In the genomic region with DNA sequence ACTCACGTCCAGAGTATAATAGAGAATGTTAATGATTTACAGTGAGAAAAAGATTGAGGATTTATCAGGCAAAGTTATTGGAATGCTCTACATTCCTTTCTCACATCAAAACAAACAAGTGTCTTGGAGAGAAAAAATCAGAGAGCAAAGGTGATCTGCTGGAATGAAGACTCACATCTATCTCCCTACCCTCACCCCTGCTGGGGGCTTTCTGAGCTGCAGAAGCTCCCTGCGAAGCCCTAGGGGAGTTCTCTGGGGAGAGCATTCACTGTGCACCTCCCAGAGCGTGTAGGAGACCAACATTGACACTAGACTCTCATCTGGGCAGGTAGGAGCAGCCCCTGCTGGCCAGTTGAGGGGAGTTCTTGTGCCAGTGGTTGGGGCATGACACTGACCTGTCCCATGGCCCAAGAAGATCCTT, we compare ENCODE assay signal across 11 cellular contexts.
DNase-seq lines count a peak whose midpoint lies in the region; ATAC-seq and TF ChIP-seq lines count a peak whose summit lies in the region.
"Had no signal": no experiment of that assay in that cellular context is flagged by ENCODE, and none has a peak within 500 bp of the region (broad histone marks: within the 10 kb centered on the region; RNA-seq: fewer than 3 reads in every experiment).

No MANE protein-coding gene starts in this region.

- WGBS in H9 (ENCODE audit: extremely low coverage, insufficient read length, low lambda C conversion rate), result no CpG with 5 or more reads among the region's 3 CpGs
- 19% methylated on average over 3 of the region's 3 CpGs for WGBS in right lobe of liver (ENCODE audit: insufficient coverage, low coverage, low lambda C conversion rate, missing lambda C conversion rate)

- H3K4me3 Mint-ChIP-seq in H9, result no peak overlapping the region
- H3K4me3 Mint-ChIP-seq: activated naive CD8-positive, alpha-beta T cell treated with anti-CD3 and anti-CD28 coated beads, Interleukin-2, amount 10 ng/mL, durations not matched to agents 7 days and 5 days had no signal

- TF ChIP-seq POLR2A in right lobe of liver (IDR thresholded peaks at IDR 0.05), result no peak

- no peak overlapping the region for H3K4ac ChIP-seq in H9 (ENCODE audit: low read depth, low read length)

- H4K20me1 ChIP-seq in H9 (ENCODE audit: control insufficient read depth, insufficient read depth, insufficient read length) (no peaks in the 10 kb centered on the region), MM.1S (ENCODE audit: insufficient read depth, low read length) (no peaks in the 10 kb centered on the region)

- H3K79me2 ChIP-seq in H9 (ENCODE audit: insufficient read depth, low read length), result no peaks in the 10 kb centered on the region
- H3K79me2 ChIP-seq in MM.1S (ENCODE audit: low read length), result no peaks in the 10 kb centered on the region

- H3K36me3 ChIP-seq in MM.1S (replicated peaks; ENCODE audit: insufficient read depth, low read length) (no peaks in the 10 kb centered on the region), right lobe of liver (no peaks in the 10 kb centered on the region), right atrium auricular region (no peaks in the 10 kb centered on the region)

- in situ Hi-C loops in KBM-7 (cut with MboI; ENCODE audit: low pct_unique_long_range_greater_than_20kb, low sequenced_read_pairs), result no loop called here

- H3T11ph ChIP-seq in H9 (ENCODE audit: low read length), result no peak overlapping the region

- H3K4me1 Mint-ChIP-seq in H9, result peaks cover 0 to 5% of the 10 kb centered on the region in 2 experiments; a peak in 1 of 4 replicates
- H3K4me1 Mint-ChIP-seq: activated naive CD8-positive, alpha-beta T cell treated with anti-CD3 and anti-CD28 coated beads, Interleukin-2, amount 10 ng/mL, durations not matched to agents 7 days and 5 days had no signal

- H4K5ac ChIP-seq in H9 (ENCODE audit: insufficient read length, low read depth, low read length), result no peak overlapping the region

- H3K4me3 ChIP-seq in MM.1S (ENCODE audit: low read length), result no peak overlapping the region
- H3K4me3 ChIP-seq in right lobe of liver, result no peak overlapping the region
- no peak overlapping the region for H3K4me3 ChIP-seq in right atrium auricular region

- H3K4me1 ChIP-seq in H9 (ENCODE audit: insufficient read depth, low read length) (no peaks in the 10 kb centered on the region), MM.1S (ENCODE audit: low read length) (peaks cover 11% of the 10 kb centered on the region; the same call in 1 of the 2 replicates), right lobe of liver (no peaks in the 10 kb centered on the region), right atrium auricular region (no peaks in the 10 kb centered on the region)

- H3K14ac ChIP-seq in H9 (ENCODE audit: insufficient read depth, low read length), result no peak overlapping the region

- TF ChIP-seq CTCF in GM12874 (IDR thresholded peaks at IDR 0.05; ENCODE audit: insufficient read depth, low read depth, low read length), result peak; percentile 35
- peak; percentile 55 for TF ChIP-seq CTCF in H9 (conservative IDR thresholded peaks at IDR 0.05)
- TF ChIP-seq CTCF in MM.1S (IDR thresholded peaks at IDR 0.05; ENCODE audit: low read length), result peak; percentile 14; the same call in 1 of the 2 replicates
- TF ChIP-seq CTCF in right lobe of liver (IDR thresholded peaks at IDR 0.05), result peak in 2 of 4 donors; percentile 6 to 23
- no peak for TF ChIP-seq CTCF in right atrium auricular region (IDR thresholded peaks at IDR 0.05)

- no peak overlapping the region for H2BK120ac ChIP-seq in H9 (ENCODE audit: low read depth, low read length, poor library complexity, severe bottlenecking)

- no peak overlapping the region for H4K91ac ChIP-seq in H9 (ENCODE audit: insufficient read length, low read depth, low read length)

- H4K8ac ChIP-seq in H9 (replicated peaks; ENCODE audit: insufficient read length, low read depth, low read length), result no peak overlapping the region

- H3K9ac ChIP-seq in H9 (ENCODE audit: extremely low read depth, insufficient read length, low read length), result no peak overlapping the region
- H3K9ac ChIP-seq in MM.1S (ENCODE audit: low read length), result no peak overlapping the region

- intact Hi-C loops in right lobe of liver (cut with DNase I), result no loop called here

- H3K18ac ChIP-seq in H9 (ENCODE audit: insufficient read length, low read depth, low read length), result no peak overlapping the region

- peaks cover 14% of the 10 kb centered on the region for H3F3A ChIP-seq in MM.1S (ENCODE audit: insufficient read depth, low read length)

- H2BK20ac ChIP-seq in H9 (ENCODE audit: low read depth, low read length, poor library complexity, severe bottlenecking), result no peak overlapping the region

- H3K27me3 Mint-ChIP-seq in H9 (ENCODE audit: low read depth), result peaks cover 4% of the 10 kb centered on the region; the same call in 1 of the 2 replicates
- H3K27me3 Mint-ChIP-seq: activated naive CD8-positive, alpha-beta T cell treated with anti-CD3 and anti-CD28 coated beads, Interleukin-2, amount 10 ng/mL, durations not matched to agents 7 days and 5 days had no signal

- no peaks in the 10 kb centered on the region for H3K23me2 ChIP-seq in H9 (ENCODE audit: insufficient read length, low read depth, low read length, poor library complexity, severe bottlenecking)

- H2BK5ac ChIP-seq in H9 (ENCODE audit: insufficient read length, low read length), result no peak overlapping the region

- H3K23ac ChIP-seq in H9 (ENCODE audit: insufficient read length, low read depth, low read length), result no peak overlapping the region

- no peak overlapping the region for H3K27ac ChIP-seq in H9 (ENCODE audit: insufficient read length, low read depth, low read length)
- no peak overlapping the region for H3K27ac ChIP-seq in MM.1S (ENCODE audit: low read length)
- H3K27ac ChIP-seq in right lobe of liver, result no peak overlapping the region
- no peak overlapping the region for H3K27ac ChIP-seq in right atrium auricular region

- H3K9me3 Mint-ChIP-seq in H9, result peaks cover 0 to 3% of the 10 kb centered on the region in 2 experiments; a peak in 2 of 5 replicates
- H3K9me3 Mint-ChIP-seq: activated naive CD8-positive, alpha-beta T cell treated with anti-CD3 and anti-CD28 coated beads, Interleukin-2, amount 10 ng/mL, durations not matched to agents 7 days and 5 days had no signal

- no peak overlapping the region for H3K27ac Mint-ChIP-seq in H9
- H3K27ac Mint-ChIP-seq: activated naive CD8-positive, alpha-beta T cell treated with anti-CD3 and anti-CD28 coated beads, Interleukin-2, amount 10 ng/mL, durations not matched to agents 7 days and 5 days had no signal

- H3K9me3 ChIP-seq in H9 (ENCODE audit: control insufficient read depth, low read depth, low read length) (no peaks in the 10 kb centered on the region), MM.1S (replicated peaks; ENCODE audit: insufficient read depth, low read length) (no peaks in the 10 kb centered on the region), right lobe of liver (no peaks in the 10 kb centered on the region), right atrium auricular region (no peaks in the 10 kb centered on the region)

- ATAC-seq in right lobe of liver, result peak in 3 of 4 donors; percentile 52 to 62 (median 52)
- ATAC-seq: sciatic nerve had no signal

- H3K79me1 ChIP-seq in H9 (ENCODE audit: insufficient read depth, low read depth, low read length, poor library complexity, severe bottlenecking), result no peaks in the 10 kb centered on the region

- H2AK5ac ChIP-seq in H9 (ENCODE audit: insufficient read length, low read length), result no peak overlapping the region

- H2AFZ ChIP-seq in H9 (ENCODE audit: low read length), result no peak overlapping the region
- no peak overlapping the region for H2AFZ ChIP-seq in MM.1S (ENCODE audit: low read length)

- H3K36me3 Mint-ChIP-seq in H9 (ENCODE audit: insufficient read depth in 1 of 3, low read depth in 3 of 3), result no peaks in the 10 kb centered on the region; a peak in 1 of 7 replicates
- H3K36me3 Mint-ChIP-seq: activated naive CD8-positive, alpha-beta T cell treated with anti-CD3 and anti-CD28 coated beads, Interleukin-2, amount 10 ng/mL, durations not matched to agents 7 days and 5 days had no signal

- H2BK15ac ChIP-seq in H9 (ENCODE audit: low read depth, low read length), result no peak overlapping the region

- H3K27me3 ChIP-seq in H9 (ENCODE audit: insufficient read depth, low read length) (no peaks in the 10 kb centered on the region), MM.1S (replicated peaks; ENCODE audit: insufficient read depth, low read length) (no peaks in the 10 kb centered on the region), right lobe of liver (no peaks in the 10 kb centered on the region), right atrium auricular region (no peaks in the 10 kb centered on the region)

- peak; percentile 48 for DNase-seq in H9
- no peak for DNase-seq in MM.1S
- DNase-seq in right lobe of liver, result no peak
- DNase-seq in right atrium auricular region (ENCODE audit: low spot score), result no peak
- DNase-seq in HPDE6-E6E7 (ENCODE audit: extremely low spot score), result no peak
- no peak for DNase-seq in KBM-7
- no peak for DNase-seq in activated T-cell treated with anti-CD3 and anti-CD28 coated beads, Interleukin-2, amount 50 U/mL, for 48 hours
- DNase-seq: activated naive CD8-positive, alpha-beta T cell treated with anti-CD3 and anti-CD28 coated beads, Interleukin-2, amount 10 ng/mL, durations not matched to agents 7 days and 5 days; DMS153 had no signal

- H3K9me2 ChIP-seq in MM.1S (replicated peaks; ENCODE audit: insufficient read depth, low read length), result no peaks in the 10 kb centered on the region

- H2BK12ac ChIP-seq in H9 (ENCODE audit: insufficient read length, low read depth, low read length), result no peak overlapping the region

- H3K4me2 ChIP-seq in H9 (ENCODE audit: insufficient read depth, insufficient read length, low read length), result no peak overlapping the region
- no peak overlapping the region for H3K4me2 ChIP-seq in MM.1S (ENCODE audit: low read depth, low read length)

- no peak overlapping the region for H3K56ac ChIP-seq in H9 (ENCODE audit: insufficient read length, low read depth, low read length)

Comparison
In these comparisons a context has a peak if more than half of its experiments do, and no peak if none do; other contexts are left out.
1. CTCF ChIP-seq: peak in GM12874 (single experiment), H9 (single experiment) and MM.1S (single experiment); none in right atrium auricular region (0 of 2).